8 cellular contexts compared by ENCODE assay signal in genomic region chr5:10607666-10608442, GRCh38. TPM values are rescaled to one million over a fixed set of nuclear protein-coding genes. Genes with fewer than 3 reads are reported as not detected.
DNase-seq lines count a peak whose midpoint lies in the region; ATAC-seq, FAIRE-seq and TF ChIP-seq lines count a peak whose summit lies in the region.

No MANE protein-coding gene starts in this region.

- no peaks in the 10 kb centered on the region; the same call in 1 of the 2 replicates for H3K27me3 ChIP-seq in OCI-LY1 (ENCODE audit: insufficient read depth, low read length)

- no peak for FAIRE-seq in A549 (lab: Jason Lieb, UNC)

- DNase-seq in A549 (ENCODE audit: low read depth in 1 of 2, low spot score in 1 of 2) = peak in 1 of 2 experiments; percentile 63
- peak; percentile 61 for DNase-seq in fibroblast of the conjunctiva (ENCODE audit: low read depth)
- DNase-seq in sciatic nerve (ENCODE audit: low spot score) = peak; percentile 81
- DNase-seq in DMS53 treated with DMSO at 0.1 percent for 48 hours (lab: John Stamatoyannopoulos, UW; ENCODE audit: unreplicated experiment) = no peak
- DNase-seq in activated CD8-positive, alpha-beta memory T cell treated with anti-CD3 and anti-CD28 coated beads, Interleukin-2, amount 50 U/mL, for 4 hours = no peak

- TF ChIP-seq EP300 in A549 (IDR thresholded peaks at IDR 0.05) = no peak

- H3K27ac ChIP-seq in A549 (0 out of 6 replicates have a peak overlapping the region, but pooled peaks of 1 of the 2 experiments have one; percentile 27), OCI-LY1 (ENCODE audit: low read depth, low read length, poor library complexity, severe bottlenecking) (no peak overlapping the region)

- CTCF ChIA-PET in A549 (lab: Yijun Ruan, JAX) = interaction anchor here (0.6 to 23.2 kb wide), 5 partner anchors 10 to 1325 kb away, joined by 3 to 479 read pairs (median 5); no protein-coding TSS in a partner anchor

- no peaks in the 10 kb centered on the region for H3K79me2 ChIP-seq in OCI-LY1 (ENCODE audit: insufficient read depth, low read length)

- H3K4me2 ChIP-seq in A549 (peak overlapping the region; percentile 19; the same call in 1 of the 3 replicates), OCI-LY1 (ENCODE audit: low read length) (peak overlapping the region; percentile 29)

- H3F3A ChIP-seq in OCI-LY1 (ENCODE audit: insufficient read depth, low read length) = no peaks in the 10 kb centered on the region

- no peak overlapping the region for H2AFZ ChIP-seq in OCI-LY1 (ENCODE audit: low read length)

- ATAC-seq in A549 = peak; percentile 71 to 75; a peak in 4 of 6 replicates
- peak; percentile 70 for ATAC-seq in GM18511 (IDR thresholded peaks at IDR 0.05; ENCODE audit: unreplicated experiment)
- ATAC-seq in HG02885 (IDR thresholded peaks at IDR 0.05; ENCODE audit: poor library complexity, unreplicated experiment) = peak; percentile 71
- ATAC-seq in sciatic nerve = peak; percentile 98

- WGBS in A549 (ENCODE audit: missing lambda C conversion rate) = 76% methylated on average over 14 of the region's 14 CpGs

- H3K4me1 ChIP-seq in A549 (peaks cover 17% of the 10 kb centered on the region), OCI-LY1 (ENCODE audit: insufficient read depth, low read length, severe bottlenecking) (peaks cover 14% of the 10 kb centered on the region)

- H3K36me3 ChIP-seq in OCI-LY1 (ENCODE audit: insufficient read depth, low read length) = no peaks in the 10 kb centered on the region

- intact Hi-C loops in sciatic nerve (cut with DNase I) = no loop called here

- POLR2A ChIA-PET in A549 (lab: Yijun Ruan, JAX) = no interaction called here

- H3K9me3 ChIP-seq in A549 (no peaks in the 10 kb centered on the region), OCI-LY1 (ENCODE audit: low read length) (no peaks in the 10 kb centered on the region)

- no peaks in the 10 kb centered on the region for H3K9me2 ChIP-seq in OCI-LY1 (ENCODE audit: low read depth, low read length)

- TF ChIP-seq CTCF in A549 (IDR thresholded peaks at IDR 0.05) = no peak
- TF ChIP-seq CTCF in OCI-LY1 (IDR thresholded peaks at IDR 0.05; ENCODE audit: low read length) = no peak

- H3K4me3 ChIP-seq in A549 = no peak overlapping the region
- H3K4me3 ChIP-seq in OCI-LY1 (ENCODE audit: low read depth, low read length, poor library complexity, severe bottlenecking) = no peak overlapping the region

- no peak for TF ChIP-seq RAD21 in A549 (conservative IDR thresholded peaks at IDR 0.05 in 1 of 2, IDR thresholded peaks at IDR 0.05 in 1 of 2)

- TF ChIP-seq POLR2A in A549 (IDR thresholded peaks at IDR 0.05; ENCODE audit: low read length) = no peak

- H3K9ac ChIP-seq in OCI-LY1 (ENCODE audit: low read length) = no peak overlapping the region

- H4K20me1 ChIP-seq in OCI-LY1 (ENCODE audit: insufficient read depth, low read length) = no peaks in the 10 kb centered on the region

TF ChIP-seq in A549, 52 proteins besides CTCF, POLR2A, EP300 and RAD21:
- no peak for TF ChIP-seq NPAS2 (CRISPR knock-in tag; IDR thresholded peaks at IDR 0.05; ENCODE audit: borderline replicate concordance)
- no peak for TF ChIP-seq POLR2AphosphoS2 (conservative IDR thresholded peaks at IDR 0.05; ENCODE audit: low read length)
- no peak for TF ChIP-seq CEBPB (IDR thresholded peaks at IDR 0.05)
- TF ChIP-seq HEYL (CRISPR knock-in tag; IDR thresholded peaks at IDR 0.05) = no peak
- TF ChIP-seq PBX3 (IDR thresholded peaks at IDR 0.05) = no peak
- no peak for TF ChIP-seq FOXS1 (CRISPR knock-in tag; IDR thresholded peaks at IDR 0.05)
- TF ChIP-seq EHMT2 (IDR thresholded peaks at IDR 0.05; ENCODE audit: low read depth) = no peak
- TF ChIP-seq CHD2 (IDR thresholded peaks at IDR 0.05; ENCODE audit: low read length, partially characterized antibody) = no peak
- no peak for TF ChIP-seq MAX (IDR thresholded peaks at IDR 0.05)
- no peak for TF ChIP-seq REST (IDR thresholded peaks at IDR 0.05)
- no peak for TF ChIP-seq ELK1 (IDR thresholded peaks at IDR 0.05; ENCODE audit: low read depth, low read length)
TF ChIP-seq in A549: peak in this region for 0.

RNA-seq across cellular contexts. Expression of gene ANKRD33B, which starts 44.0 kb away (rescaled TPM):
- polyA plus RNA-seq in A549 (2011; rRNA removed) (6.9 and 8.2 TPM in 2 replicates), A549 (2017; fragmentation: RNase III; extraction: RNeasy Plus Mini Kit Qiagen cat#74134 plus additional on column Dnase treatment) (4.0 to 7.1 TPM (median 4.4 TPM) in 3 replicates)
- polyA plus RNA-seq in A549 (2012; cell fraction: cytosol; rRNA removed) = 7.3 and 11.1 TPM in 2 replicates
- 24.2 and 33.7 TPM in 2 replicates for polyA plus RNA-seq in A549 (2012; cell fraction: nucleus; rRNA removed)
- polyA minus RNA-seq in A549 (2011; rRNA and poly(A)+ RNA removed) = 24.1 and 27.2 TPM in 2 replicates
- total RNA-seq in sciatic nerve = 22.6 TPM

Comparison
In these comparisons a context has a peak if more than half of its experiments do, and no peak if none do; other contexts are left out.
1. DNase-seq: peak in fibroblast of the conjunctiva (single experiment) and sciatic nerve (single experiment); none in DMS53 treated with DMSO at 0.1 percent for 48 hours (single experiment) and activated CD8-positive, alpha-beta memory T cell treated with anti-CD3 and anti-CD28 coated beads, Interleukin-2, amount 50 U/mL, for 4 hours (single experiment).
2. Peak in every context shown above with its lines, with median percentiles within 50 percentile points of each other: ATAC-seq.